In the genomic region with DNA sequence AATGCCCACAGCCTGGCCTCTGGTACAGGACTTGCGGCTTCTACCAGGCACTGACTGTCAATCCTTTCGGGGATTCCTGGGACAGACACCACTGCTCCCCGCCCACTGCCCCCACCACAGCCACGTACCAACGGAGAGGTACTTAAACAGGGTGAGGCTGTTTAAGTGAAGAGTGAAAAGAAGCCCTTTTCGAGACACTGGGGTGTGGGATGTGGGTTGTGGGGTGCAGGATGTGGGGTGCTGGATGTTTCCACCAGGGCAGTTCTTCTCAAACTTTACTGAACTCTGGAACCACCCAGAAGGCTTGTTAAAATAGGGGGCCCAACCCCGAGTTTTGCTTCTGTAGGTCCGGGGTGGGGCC, we compare ENCODE assay signal across 8 cellular contexts. TPM values are rescaled to one million over a fixed set of nuclear protein-coding genes. Genes with fewer than 3 reads are reported as not detected.
A peak's percentile ranks its signal among the peaks of the same experiment; 100 is the strongest.
DNase-seq lines count a peak whose midpoint lies in the region; ATAC-seq and TF ChIP-seq lines count a peak whose summit lies in the region.

No MANE protein-coding gene starts in this region.

- no peaks in the 10 kb centered on the region for H3K36me3 Mint-ChIP-seq in activated naive CD8-positive, alpha-beta T cell
- H3K36me3 Mint-ChIP-seq in HFFc6 (ENCODE audit: low read depth) = no peaks in the 10 kb centered on the region

- H2BK120ac ChIP-seq in mesenchymal stem cell (ENCODE audit: low read depth, low read length) = peak overlapping the region; percentile 87

- peaks cover 10% of the 10 kb centered on the region for H3K79me1 ChIP-seq in mesenchymal stem cell (replicated peaks; ENCODE audit: low read length, poor library complexity, severe bottlenecking)

- H3K4ac ChIP-seq in mesenchymal stem cell (ENCODE audit: low read depth in 1 of 2, low read length in 2 of 2) = peak overlapping the region in 1 of 2 experiments; percentile 54

- peak overlapping the region; percentile 74 for H4K91ac ChIP-seq in mesenchymal stem cell (ENCODE audit: low read length)

- peak; percentile 42 for ATAC-seq in stimulated activated naive CD8-positive, alpha-beta T cell treated with anti-CD3 and anti-CD28 coated beads, Interleukin-15, Interleukin-2, amounts not matched to agents 100 U/mL and 50 U/mL, for 24 hours
- ATAC-seq in HG03439 (IDR thresholded peaks at IDR 0.05; ENCODE audit: unreplicated experiment) (no peak), HG03139 (IDR thresholded peaks at IDR 0.05; ENCODE audit: unreplicated experiment) (no peak)

- H3K36me3 ChIP-seq in mesenchymal stem cell (ENCODE audit: control insufficient read depth in 1 of 2, insufficient read depth in 2 of 2, low read depth in 1 of 2, low read length in 2 of 2) = peaks cover 0 to 3% of the 10 kb centered on the region in 2 experiments

- H2BK15ac ChIP-seq in mesenchymal stem cell (ENCODE audit: low read depth, poor library complexity, severe bottlenecking) = no peak overlapping the region

- DNase-seq in T follicular helper cell (ENCODE audit: low read depth) (peak; percentile 46), mesenchymal stem cell (no peak), HFFc6 (no peak), inferior parietal cortex (ENCODE audit: extremely low spot score) (no peak)
- DNase-seq in stimulated activated naive CD8-positive, alpha-beta T cell treated with anti-CD3 and anti-CD28 coated beads, Interleukin-15, Interleukin-2, amounts not matched to agents 100 U/mL and 50 U/mL, for 24 hours = peak; percentile 69

- no peak overlapping the region for H3K23ac ChIP-seq in mesenchymal stem cell (ENCODE audit: low read length in 2 of 2)

- peak overlapping the region; percentile 45 to 69 for H3K18ac ChIP-seq in mesenchymal stem cell (ENCODE audit: low read depth in 1 of 2, low read length in 2 of 2)

- no peak overlapping the region for H3K14ac ChIP-seq in mesenchymal stem cell (ENCODE audit: low read length in 2 of 2)

- H3K27me3 ChIP-seq in mesenchymal stem cell (ENCODE audit: control insufficient read depth in 1 of 2, insufficient read depth in 1 of 2, low read length in 2 of 2) = peaks cover 3 to 22% of the 10 kb centered on the region in 2 experiments

- no peaks in the 10 kb centered on the region for H3K27me3 Mint-ChIP-seq in activated naive CD8-positive, alpha-beta T cell
- H3K27me3 Mint-ChIP-seq in HFFc6 (ENCODE audit: insufficient read depth) = peaks cover 31% of the 10 kb centered on the region

- H3K4me3 ChIP-seq in mesenchymal stem cell (ENCODE audit: insufficient read depth in 1 of 2, low read depth in 1 of 2, low read length in 2 of 2) = peak overlapping the region; percentile 77 to 78

- no peak overlapping the region for H2AFZ ChIP-seq in mesenchymal stem cell (ENCODE audit: low read depth, low read length)

- 34% methylated on average over 7 of the region's 8 CpGs for WGBS in mesenchymal stem cell

- no peaks in the 10 kb centered on the region for H3K9me3 ChIP-seq in mesenchymal stem cell (ENCODE audit: control insufficient read depth, low read length)

- peak overlapping the region; percentile 85 for H3K4me3 Mint-ChIP-seq in activated naive CD8-positive, alpha-beta T cell
- no peak overlapping the region for H3K4me3 Mint-ChIP-seq in HFFc6

- H3K9ac ChIP-seq in mesenchymal stem cell (ENCODE audit: low read length) = peak overlapping the region; percentile 84

- H2BK12ac ChIP-seq in mesenchymal stem cell (ENCODE audit: low read length in 2 of 2) = peak overlapping the region in 1 of 2 experiments; percentile 76

- H4K8ac ChIP-seq in mesenchymal stem cell (ENCODE audit: low read length) = peak overlapping the region; percentile 33

- H3K27ac Mint-ChIP-seq in activated naive CD8-positive, alpha-beta T cell = peak overlapping the region; percentile 35
- H3K27ac Mint-ChIP-seq in HFFc6 = no peak overlapping the region

- peaks cover 71% of the 10 kb centered on the region for H3K4me1 Mint-ChIP-seq in activated naive CD8-positive, alpha-beta T cell (ENCODE audit: low read depth)
- H3K4me1 Mint-ChIP-seq in HFFc6 (ENCODE audit: low read depth) = no peaks in the 10 kb centered on the region

- TF ChIP-seq CTCF in HFFc6 (IDR thresholded peaks at IDR 0.05) = no peak

- H3K27ac ChIP-seq in mesenchymal stem cell (ENCODE audit: low read length, poor library complexity, severe bottlenecking) = no peak overlapping the region

- H3K9me3 Mint-ChIP-seq in activated naive CD8-positive, alpha-beta T cell (ENCODE audit: low read depth) = no peaks in the 10 kb centered on the region
- no peaks in the 10 kb centered on the region for H3K9me3 Mint-ChIP-seq in HFFc6

- no peak overlapping the region for H2AK5ac ChIP-seq in mesenchymal stem cell (ENCODE audit: low read length, severe bottlenecking)

- peak overlapping the region; percentile 77 for H3K4me2 ChIP-seq in mesenchymal stem cell (ENCODE audit: low read length, poor library complexity, severe bottlenecking)

- H2BK5ac ChIP-seq in mesenchymal stem cell (ENCODE audit: low read depth, low read length, poor library complexity, severe bottlenecking) = no peak overlapping the region

- peaks cover 29% of the 10 kb centered on the region for H3K4me1 ChIP-seq in mesenchymal stem cell (ENCODE audit: control insufficient read depth, insufficient read depth, low read depth, low read length)

RNA-seq across cellular contexts. Expression of gene PRR5, which starts 34.2 kb away (rescaled TPM):
- 12.2 TPM for polyA plus RNA-seq in mesenchymal stem cell (2013, experiment 1 of 2)
- 12.2 TPM for polyA plus RNA-seq in mesenchymal stem cell (2013, experiment 2 of 2)
- 10 to 100 TPM in 1 of 6 experiments, 1 to 10 TPM in 5; 4.6 to 12.7 (median 5.2) TPM for total RNA-seq in HFFc6 (2021; fragmentation: NEBNext Ultra II Directional; extraction: Animal tissue kit (Norgen Biotek cat#: 25700))

Comparison
In these comparisons a context has a peak if more than half of its experiments do, and no peak if none do; other contexts are left out.
1. DNase-seq: peak in T follicular helper cell (single experiment) and stimulated activated naive CD8-positive, alpha-beta T cell treated with anti-CD3 and anti-CD28 coated beads, Interleukin-15, Interleukin-2, amounts not matched to agents 100 U/mL and 50 U/mL, for 24 hours (single experiment); none in mesenchymal stem cell (single experiment), HFFc6 (single experiment) and inferior parietal cortex (single experiment).